7 cellular contexts compared by ENCODE assay signal in the genomic region with DNA sequence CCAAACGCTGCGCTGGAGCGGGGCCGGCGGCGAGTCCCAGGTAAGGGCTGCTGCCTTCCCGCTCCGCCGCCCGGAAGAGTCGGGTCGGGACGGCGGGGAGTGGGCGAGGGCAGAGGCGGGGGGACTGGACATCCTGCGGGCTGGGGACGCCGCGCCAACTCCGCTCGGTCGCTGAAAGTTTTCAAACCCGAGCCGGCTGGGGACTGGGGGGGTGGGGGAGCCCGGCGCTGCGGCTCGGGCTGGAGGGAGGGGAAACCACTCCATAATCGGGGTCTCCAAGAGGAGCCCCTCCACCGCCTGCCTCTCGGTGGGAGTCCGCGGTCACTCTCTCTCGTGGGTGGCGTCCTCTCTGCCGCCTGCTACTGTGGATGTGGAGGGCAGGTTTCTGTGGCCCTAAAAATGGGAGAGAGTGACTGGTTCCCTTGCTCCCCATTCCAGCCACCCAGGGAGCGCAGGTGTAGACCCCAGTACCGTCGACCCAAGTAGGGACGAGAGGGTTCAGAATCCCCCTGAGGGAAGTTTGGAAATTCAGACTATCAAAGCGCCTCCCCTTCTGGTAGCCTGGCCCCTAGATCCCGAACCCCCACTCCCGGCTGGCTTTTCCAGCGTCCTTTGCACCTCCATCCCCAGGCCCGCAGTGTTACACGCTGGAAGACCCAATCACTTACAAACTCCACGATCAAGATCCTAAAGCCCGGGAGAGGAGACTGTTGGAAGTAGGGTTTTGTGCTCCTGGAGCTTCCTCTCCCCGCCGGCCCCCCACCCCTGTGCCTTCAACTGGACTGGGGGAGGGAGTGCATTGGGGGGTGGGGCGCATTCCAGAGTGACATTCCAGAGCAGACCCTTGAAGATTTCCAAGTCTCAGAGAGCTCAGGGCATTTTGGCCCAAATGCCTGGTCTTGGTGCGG. TPM values are rescaled to one million over a fixed set of nuclear protein-coding genes. Genes with fewer than 3 reads are reported as not detected.
DNase-seq lines count a peak whose midpoint lies in the region; ATAC-seq, FAIRE-seq and TF ChIP-seq lines count a peak whose summit lies in the region.

No MANE protein-coding gene starts in this region.

- H2AFZ ChIP-seq in HepG2 (ENCODE audit: low read length) = no peak overlapping the region

- TF ChIP-seq RAD21 in HepG2 (CRISPR knock-in tag; IDR thresholded peaks at IDR 0.05) = no peak

- intact Hi-C loops in MCF 10A (cut with micrococcal nuclease) (loop anchor here (1.0 kb wide), 1 partner anchor 12 kb away; no protein-coding TSS in a partner anchor), HepG2 (cut with micrococcal nuclease; ENCODE audit: unreplicated experiment) (loop anchor here (1.0 kb wide), 1 partner anchor 10 kb away; no protein-coding TSS in a partner anchor)

- peak overlapping the region; percentile 98 for H3K27ac Mint-ChIP-seq in MCF 10A (ENCODE audit: low read depth, unreplicated experiment)

- H3K27me3 ChIP-seq in HUES64 (ENCODE audit: insufficient read depth, low read length) (peaks cover 42% of the 10 kb centered on the region), HepG2 (ENCODE audit: control insufficient read depth in 1 of 2, insufficient read depth in 2 of 2, low read length in 2 of 2) (no peaks in the 10 kb centered on the region; a peak in 1 of 5 replicates), subcutaneous abdominal adipose tissue (ENCODE audit: control insufficient read depth in 5 of 5, insufficient read depth in 4 of 5, low read length in 5 of 5) (peaks cover 0 to 15% (median 5%) of the 10 kb centered on the region in 5 donors)

- DNase-seq in MCF 10A (ENCODE audit: unreplicated experiment) = no peak
- no peak for DNase-seq in HepG2 (ENCODE audit: low spot score)
- DNase-seq in NCI-H1417 treated with DMSO at 0.1 percent for 48 hours (lab: John Stamatoyannopoulos, UW) = no peak

- peak overlapping the region; percentile 89 for H3K4me2 ChIP-seq in HepG2 (ENCODE audit: low read depth, low read length)

- ATAC-seq in HepG2 = no peak
- ATAC-seq in GM19035 (IDR thresholded peaks at IDR 0.05; ENCODE audit: unreplicated experiment) = no peak
- no peak for ATAC-seq in GM21825 (IDR thresholded peaks at IDR 0.05; ENCODE audit: unreplicated experiment)

- 2% methylated on average over 48 of the region's 53 CpGs for WGBS in HUES64
- WGBS in HepG2 (ENCODE audit: low lambda C conversion rate) = 2% methylated on average over 23 of the region's 53 CpGs

- no peaks in the 10 kb centered on the region for H3K27me3 Mint-ChIP-seq in MCF 10A (ENCODE audit: insufficient read depth, unreplicated experiment)

- no peak for FAIRE-seq in HepG2 (lab: Jason Lieb, UNC)

- BruUV-seq in MCF 10A (replicated peaks; lab: Mats Ljungman, UMichigan) (no TSS peak), HepG2 (replicated peaks; lab: Mats Ljungman, UMichigan) (no TSS peak)

- no peak; a peak in 1 of 4 replicates for TF ChIP-seq POLR2A in HepG2 (IDR thresholded peaks at IDR 0.05; ENCODE audit: insufficient read depth in 1 of 2, low read depth in 2 of 2, low read length in 2 of 2)

- H3K4me1 ChIP-seq in HUES64 (ENCODE audit: insufficient read depth, low read length) = peaks cover 19% of the 10 kb centered on the region
- peaks cover 69% of the 10 kb centered on the region for H3K4me1 ChIP-seq in HepG2 (ENCODE audit: insufficient read depth, low read length)
- peaks cover 0 to 44% (median 40%) of the 10 kb centered on the region in 5 donors for H3K4me1 ChIP-seq in subcutaneous abdominal adipose tissue (ENCODE audit: control insufficient read depth in 5 of 5, insufficient read depth in 5 of 5, low read length in 5 of 5)

- POLR2A ChIA-PET in MCF 10A (lab: Yijun Ruan, JAX) (interaction anchor here (1.1 to 1.4 kb wide), 2 partner anchors 13 to 20 kb away, joined by 3 to 4 read pairs; no protein-coding TSS in a partner anchor), HepG2 (lab: Yijun Ruan, JAX) (interaction anchor here (1.1 to 7.4 kb wide), 7 partner anchors 9 to 304 kb away, joined by 3 to 99 read pairs (median 5); partner anchors contain the start of gene RAB37)

- H3K4me3 Mint-ChIP-seq in MCF 10A (ENCODE audit: unreplicated experiment) = peak overlapping the region; percentile 88

- peak overlapping the region; percentile 69 for H3K4me3 ChIP-seq in HUES64 (ENCODE audit: low read length)
- peak overlapping the region; percentile 82 to 94 (median 89) for H3K4me3 ChIP-seq in HepG2 (replicated peaks in 1 of 3; ENCODE audit: insufficient read depth in 1 of 3, low read depth in 2 of 3, low read length in 3 of 3)
- H3K4me3 ChIP-seq in subcutaneous abdominal adipose tissue (ENCODE audit: low read depth in 1 of 5, low read length in 5 of 5) = peak overlapping the region in 4 of 5 donors; percentile 42 to 83 (median 68)

- TF ChIP-seq EP300 in HepG2 (IDR thresholded peaks at IDR 0.05; ENCODE audit: low read depth in 2 of 2, low read length in 2 of 2) (no peak), HepG2 (CRISPR knock-in tag; IDR thresholded peaks at IDR 0.05; ENCODE audit: borderline replicate concordance) (no peak)

- peaks cover 15% of the 10 kb centered on the region for H3K36me3 Mint-ChIP-seq in MCF 10A (ENCODE audit: insufficient read depth, unreplicated experiment)

- H3K4me1 Mint-ChIP-seq in MCF 10A (ENCODE audit: insufficient read depth, unreplicated experiment) = peaks cover 23% of the 10 kb centered on the region

- no peaks in the 10 kb centered on the region for H3K36me3 ChIP-seq in HUES64 (ENCODE audit: insufficient read depth, low read length)
- peaks cover 0 to 4% of the 10 kb centered on the region in 2 experiments; a peak in 3 of 5 replicates for H3K36me3 ChIP-seq in HepG2 (replicated peaks in 1 of 2; ENCODE audit: control insufficient read depth in 1 of 2, insufficient read depth in 2 of 2, low read length in 2 of 2)
- no peaks in the 10 kb centered on the region for H3K36me3 ChIP-seq in subcutaneous abdominal adipose tissue (ENCODE audit: control insufficient read depth in 5 of 5, insufficient read depth in 5 of 5, low read length in 5 of 5)

- TF ChIP-seq CTCF in MCF 10A (IDR thresholded peaks at IDR 0.05; ENCODE audit: unreplicated experiment) (no peak), HepG2 (CRISPR knock-in tag; IDR thresholded peaks at IDR 0.05) (no peak)

- H3K9ac ChIP-seq in HUES64 (ENCODE audit: low read depth, low read length) (peak overlapping the region; percentile 62), HepG2 (ENCODE audit: insufficient read depth, low read depth, low read length) (peak overlapping the region; percentile 99), subcutaneous abdominal adipose tissue (ENCODE audit: low read length in 5 of 5) (no peak overlapping the region)

- peaks cover 66% of the 10 kb centered on the region for H3K79me2 ChIP-seq in HepG2 (ENCODE audit: insufficient read depth, low read length)

- H3K9me3 ChIP-seq in HUES64 (ENCODE audit: insufficient read depth, low read depth, low read length) (no peaks in the 10 kb centered on the region), HepG2 (ENCODE audit: low read length) (0 out of 2 replicates have a peak, but pooled peaks cover 4% of the 10 kb centered on the region), subcutaneous abdominal adipose tissue (ENCODE audit: control insufficient read depth in 5 of 5, low read length in 5 of 5) (peaks cover 0 to 6% (median 2%) of the 10 kb centered on the region in 5 donors)

- CTCF ChIA-PET in MCF 10A (lab: Yijun Ruan, JAX) = interaction anchor here (0.5 to 1.8 kb wide), 3 partner anchors 10 to 53 kb away, joined by 3 to 5 read pairs (median 3); no protein-coding TSS in a partner anchor
- CTCF ChIA-PET in HepG2 (lab: Yijun Ruan, JAX; ENCODE audit: low intra/inter-chr PET ratio, low total read pairs) = interaction anchor here (1.7 to 2.0 kb wide), 2 partner anchors 24 to 25 kb away, joined by 6 to 14 read pairs; no protein-coding TSS in a partner anchor

- in situ Hi-C loops in HepG2 (cut with HindIII; ENCODE audit: extremely low pct_ligation_motif_present, low pct_unique_long_range_greater_than_20kb) = loop anchor here (10.0 to 25.0 kb wide), 3 partner anchors 322 to 1145 kb away; no protein-coding TSS in a partner anchor

- H4K20me1 ChIP-seq in HepG2 (ENCODE audit: insufficient read depth, low read length) = peaks cover 39% of the 10 kb centered on the region

- H3K27ac ChIP-seq in HUES64 (ENCODE audit: low read depth, low read length) (peak overlapping the region; percentile 65; the same call in 1 of the 2 replicates), HepG2 (ENCODE audit: extremely low read length, insufficient read depth, low read length) (peak overlapping the region; percentile 98), subcutaneous abdominal adipose tissue (ENCODE audit: low read depth, low read length) (no peak overlapping the region)

- H3K9me3 Mint-ChIP-seq in MCF 10A (ENCODE audit: unreplicated experiment) = no peaks in the 10 kb centered on the region

RNA-seq across cellular contexts. Expression of gene GPRC5C, which starts 0.8 kb away (rescaled TPM):
- 10.9 TPM for polyA plus RNA-seq in HUES64 (2013, experiment 1 of 2)
- 18.4 TPM for polyA plus RNA-seq in HUES64 (2013, experiment 2 of 2)
- total RNA-seq in MCF 10A (2022) (17.7 and 20.6 TPM in 2 replicates), HepG2 (2016; rRNA removed; fragmentation: Illumina TruSeq; extraction: Trizol) (44.8 and 85.6 TPM in 2 replicates)
- 30.8 and 32.3 TPM in 2 replicates for total RNA-seq in HepG2 (2016; cell fraction: cytosol; rRNA removed; fragmentation: Illumina TruSeq; extraction: Trizol; ENCODE audit: low read depth)
- 41.2 and 86.3 TPM in 2 replicates for total RNA-seq in HepG2 (2016; cell fraction: insoluble cytoplasmic fraction; rRNA removed; fragmentation: Illumina TruSeq; extraction: Trizol)
- total RNA-seq in HepG2 (2016; cell fraction: membrane; rRNA removed; fragmentation: Illumina TruSeq; extraction: Trizol) = 50.5 and 55.5 TPM in 2 replicates
- total RNA-seq in HepG2 (2016; cell fraction: nucleus; rRNA removed; fragmentation: Illumina TruSeq; extraction: Trizol) = 73.7 and 80.6 TPM in 2 replicates
- polyA plus RNA-seq in HepG2 (2011; rRNA removed) = 300 and 407 TPM in 2 replicates
- 276 and 424 TPM in 2 replicates for polyA plus RNA-seq in HepG2 (2011; cell fraction: cytosol; rRNA removed)
- polyA plus RNA-seq in HepG2 (2011; cell fraction: nucleus; rRNA removed) = 354 and 357 TPM in 2 replicates
- 111 and 131 TPM in 2 replicates for polyA plus RNA-seq in HepG2 (2012)
- 29.5 and 34.4 TPM in 2 replicates for polyA plus RNA-seq in HepG2 (2016; cell fraction: cytosol; fragmentation: Illumina TruSeq; extraction: Trizol; ENCODE audit: low read depth)
- polyA plus RNA-seq in HepG2 (2016; cell fraction: insoluble cytoplasmic fraction; fragmentation: Illumina TruSeq; extraction: Trizol; ENCODE audit: low read depth) = 42.9 and 43.8 TPM in 2 replicates
- 36.0 and 48.1 TPM in 2 replicates for polyA plus RNA-seq in HepG2 (2016; cell fraction: membrane; fragmentation: Illumina TruSeq; extraction: Trizol; ENCODE audit: low read depth)
- 131 and 142 TPM in 2 replicates for polyA plus RNA-seq in HepG2 (2016; cell fraction: nucleus; fragmentation: Illumina TruSeq; extraction: Trizol; ENCODE audit: insufficient read depth, low read depth)
- 39.8 and 712 TPM in 2 replicates for polyA minus RNA-seq in HepG2 (2011; rRNA and poly(A)+ RNA removed; ENCODE audit: low replicate concordance)
- 209 and 211 TPM in 2 replicates for polyA minus RNA-seq in HepG2 (2011; cell fraction: cytosol; rRNA and poly(A)+ RNA removed)
- polyA minus RNA-seq in HepG2 (2011; cell fraction: nucleus; rRNA and poly(A)+ RNA removed) = 108 and 116 TPM in 2 replicates

RNA-seq across cellular contexts. Expression of gene CD300A, which starts 33.7 kb away (rescaled TPM):
- polyA plus RNA-seq in HUES64 (2013, experiment 1 of 2) = not detected
- not detected for polyA plus RNA-seq in HUES64 (2013, experiment 2 of 2)
- total RNA-seq in MCF 10A (2022) = not detected in 2 replicates
- total RNA-seq in HepG2 (2016; rRNA removed; fragmentation: Illumina TruSeq; extraction: Trizol) = not detected in 2 replicates
- not detected in 2 replicates for total RNA-seq in HepG2 (2016; cell fraction: cytosol; rRNA removed; fragmentation: Illumina TruSeq; extraction: Trizol; ENCODE audit: low read depth)
- not detected in 2 replicates for total RNA-seq in HepG2 (2016; cell fraction: insoluble cytoplasmic fraction; rRNA removed; fragmentation: Illumina TruSeq; extraction: Trizol)
- not detected in 2 replicates for total RNA-seq in HepG2 (2016; cell fraction: membrane; rRNA removed; fragmentation: Illumina TruSeq; extraction: Trizol)
- not detected in 2 replicates for total RNA-seq in HepG2 (2016; cell fraction: nucleus; rRNA removed; fragmentation: Illumina TruSeq; extraction: Trizol)
- polyA plus RNA-seq in HepG2 (2011; rRNA removed) = 0.39 TPM in 1 of 2 replicates, not detected in the other
- 0.09 and 0.14 TPM in 2 replicates for polyA plus RNA-seq in HepG2 (2011; cell fraction: cytosol; rRNA removed)
- 0.14 and 0.23 TPM in 2 replicates for polyA plus RNA-seq in HepG2 (2011; cell fraction: nucleus; rRNA removed)
- polyA plus RNA-seq in HepG2 (2012) = 0.11 and 0.19 TPM in 2 replicates
- polyA plus RNA-seq in HepG2 (2016; cell fraction: cytosol; fragmentation: Illumina TruSeq; extraction: Trizol; ENCODE audit: low read depth) = not detected in 2 replicates
- not detected in 2 replicates for polyA plus RNA-seq in HepG2 (2016; cell fraction: insoluble cytoplasmic fraction; fragmentation: Illumina TruSeq; extraction: Trizol; ENCODE audit: low read depth)
- polyA plus RNA-seq in HepG2 (2016; cell fraction: membrane; fragmentation: Illumina TruSeq; extraction: Trizol; ENCODE audit: low read depth) = not detected in 2 replicates
- not detected in 2 replicates for polyA plus RNA-seq in HepG2 (2016; cell fraction: nucleus; fragmentation: Illumina TruSeq; extraction: Trizol; ENCODE audit: insufficient read depth, low read depth)
- not detected in 2 replicates for polyA minus RNA-seq in HepG2 (2011; rRNA and poly(A)+ RNA removed; ENCODE audit: low replicate concordance)
- not detected in 2 replicates for polyA minus RNA-seq in HepG2 (2011; cell fraction: cytosol; rRNA and poly(A)+ RNA removed)
- polyA minus RNA-seq in HepG2 (2011; cell fraction: nucleus; rRNA and poly(A)+ RNA removed) = not detected in 2 replicates

Comparison
In these comparisons a context has a peak if more than half of its experiments do, and no peak if none do; other contexts are left out.
1. H3K9ac ChIP-seq: peak in HUES64 (single experiment) and HepG2 (single experiment); none in subcutaneous abdominal adipose tissue (0 of 5).
2. Peak in every context shown above with its lines, with median percentiles within 50 percentile points of each other: H3K4me3 ChIP-seq.